ENCODE assay signal across 8 cellular contexts in genomic region chr7:100827330-100828226, GRCh38. TPM values are rescaled to one million over a fixed set of nuclear protein-coding genes. Genes with fewer than 3 reads are reported as not detected.
DNase-seq lines count a peak whose midpoint lies in the region; ATAC-seq and TF ChIP-seq lines count a peak whose summit lies in the region.

Gene EPHB4 (minus strand): TSS chr7:100827523. CDS start chr7:100827030, 493 bp downstream.

- H3K4me1 ChIP-seq in neutrophil (ENCODE audit: control insufficient read depth in 1 of 2, insufficient read depth in 1 of 2, low read depth in 1 of 2, low read length in 1 of 2) = peaks cover 33 to 37% of the 10 kb centered on the region in 2 experiments

- no peaks in the 10 kb centered on the region for H3K36me3 Mint-ChIP-seq in activated T-helper 2 cell treated with anti-CD3 and anti-CD28 coated beads, Interferon-gamma antibody, Interleukin-2, Interleukin-4, amounts not matched to agents 10 μg/mL and 5 μg/mL and 100 μg/mL, durations not matched to agents 14 hours and 24 hours and 36 hours (ENCODE audit: low read depth)

- H3K9me3 ChIP-seq in neutrophil = no peaks in the 10 kb centered on the region

- peaks cover 7% of the 10 kb centered on the region for H3K4me1 Mint-ChIP-seq in activated T-helper 2 cell treated with anti-CD3 and anti-CD28 coated beads, Interferon-gamma antibody, Interleukin-2, Interleukin-4, amounts not matched to agents 10 μg/mL and 5 μg/mL and 100 μg/mL, durations not matched to agents 14 hours and 24 hours and 36 hours (ENCODE audit: low read depth)

- H3K27me3 Mint-ChIP-seq in activated T-helper 2 cell treated with anti-CD3 and anti-CD28 coated beads, Interferon-gamma antibody, Interleukin-2, Interleukin-4, amounts not matched to agents 10 μg/mL and 5 μg/mL and 100 μg/mL, durations not matched to agents 14 hours and 24 hours and 36 hours (ENCODE audit: low read depth) = peaks cover 43% of the 10 kb centered on the region

- H3K4me3 ChIP-seq in neutrophil (ENCODE audit: low read depth in 1 of 2, low read length in 1 of 2) = peak within 1 kb of the TSS; percentile 70 to 72

- peak within 1 kb of the TSS; percentile 85 for H3K27ac ChIP-seq in neutrophil

- H3K27me3 ChIP-seq in neutrophil = peaks cover 62% of the 10 kb centered on the region

- peak within 1 kb of the TSS; percentile 33 for H3K4me3 Mint-ChIP-seq in activated T-helper 2 cell treated with anti-CD3 and anti-CD28 coated beads, Interferon-gamma antibody, Interleukin-2, Interleukin-4, amounts not matched to agents 10 μg/mL and 5 μg/mL and 100 μg/mL, durations not matched to agents 14 hours and 24 hours and 36 hours (ENCODE audit: low read depth)

- DNase-seq in EH (ENCODE audit: low read depth) (peak; percentile 88), LHCN-M2 (ENCODE audit: low read depth) (peak; percentile 93), glomerular visceral epithelial cell (ENCODE audit: extremely low spot score) (peak; percentile 88), middle frontal gyrus (ENCODE audit: extremely low spot score, low spot score) (no peak)
- DNase-seq in activated T-helper 2 cell treated with anti-CD3 and anti-CD28 coated beads, Interferon-gamma antibody, Interleukin-2, Interleukin-4, amounts not matched to agents 10 μg/mL and 5 μg/mL and 100 μg/mL, durations not matched to agents 14 hours and 24 hours and 36 hours (ENCODE audit: low spot score) = no peak

- H3K9me3 Mint-ChIP-seq in activated T-helper 2 cell treated with anti-CD3 and anti-CD28 coated beads, Interferon-gamma antibody, Interleukin-2, Interleukin-4, amounts not matched to agents 10 μg/mL and 5 μg/mL and 100 μg/mL, durations not matched to agents 14 hours and 24 hours and 36 hours = no peaks in the 10 kb centered on the region

- peaks cover 15% of the 10 kb centered on the region for H3K36me3 ChIP-seq in neutrophil

- intact Hi-C loops in activated T-helper 2 cell treated with anti-CD3 and anti-CD28 coated beads, Interferon-gamma antibody, Interleukin-2, Interleukin-4, amounts not matched to agents 10 μg/mL and 5 μg/mL and 100 μg/mL, durations not matched to agents 14 hours and 24 hours and 36 hours (cut with micrococcal nuclease) = no loop called here

- TF ChIP-seq CTCF in neutrophil (IDR thresholded peaks at IDR 0.05) = no peak

- no peak for ATAC-seq in GM21367 (IDR thresholded peaks at IDR 0.05; ENCODE audit: unreplicated experiment)
- no peak for ATAC-seq in GM21619 (IDR thresholded peaks at IDR 0.05; ENCODE audit: unreplicated experiment)

- no peak within 1 kb of the TSS for H3K27ac Mint-ChIP-seq in activated T-helper 2 cell treated with anti-CD3 and anti-CD28 coated beads, Interferon-gamma antibody, Interleukin-2, Interleukin-4, amounts not matched to agents 10 μg/mL and 5 μg/mL and 100 μg/mL, durations not matched to agents 14 hours and 24 hours and 36 hours

RNA-seq across cellular contexts. Expression of gene EPHB4, which starts in this region (rescaled TPM):
- 84.2 and 92.0 TPM in 2 replicates for total RNA-seq in LHCN-M2 (2014; rRNA removed)
- 49.3 TPM for polyA plus RNA-seq in LHCN-M2 (2012)
- 2.1 and 2.4 TPM in 2 replicates for total RNA-seq in activated T-helper 2 cell treated with anti-CD3 and anti-CD28 coated beads, Interferon-gamma antibody, Interleukin-2, Interleukin-4, amounts not matched to agents 10 μg/mL and 5 μg/mL and 100 μg/mL, durations not matched to agents 14 hours and 24 hours and 36 hours

Comparison
In these comparisons a context has a peak if more than half of its experiments do, and no peak if none do; other contexts are left out.
1. RNA of gene EPHB4 (total RNA-seq): 84.2 to 92.0 TPM in LHCN-M2; 2.1 to 2.4 TPM in activated T-helper 2 cell treated with anti-CD3 and anti-CD28 coated beads, Interferon-gamma antibody, Interleukin-2, Interleukin-4, amounts not matched to agents 10 μg/mL and 5 μg/mL and 100 μg/mL, durations not matched to agents 14 hours and 24 hours and 36 hours; every median in the first group is over 10 times any median in the second.
2. DNase-seq: peak in EH (single experiment), LHCN-M2 (single experiment) and glomerular visceral epithelial cell (single experiment); none in activated T-helper 2 cell treated with anti-CD3 and anti-CD28 coated beads, Interferon-gamma antibody, Interleukin-2, Interleukin-4, amounts not matched to agents 10 μg/mL and 5 μg/mL and 100 μg/mL, durations not matched to agents 14 hours and 24 hours and 36 hours (single experiment) and middle frontal gyrus (single experiment).